1 cellular context compared by ENCODE assay signal in the genomic region with DNA sequence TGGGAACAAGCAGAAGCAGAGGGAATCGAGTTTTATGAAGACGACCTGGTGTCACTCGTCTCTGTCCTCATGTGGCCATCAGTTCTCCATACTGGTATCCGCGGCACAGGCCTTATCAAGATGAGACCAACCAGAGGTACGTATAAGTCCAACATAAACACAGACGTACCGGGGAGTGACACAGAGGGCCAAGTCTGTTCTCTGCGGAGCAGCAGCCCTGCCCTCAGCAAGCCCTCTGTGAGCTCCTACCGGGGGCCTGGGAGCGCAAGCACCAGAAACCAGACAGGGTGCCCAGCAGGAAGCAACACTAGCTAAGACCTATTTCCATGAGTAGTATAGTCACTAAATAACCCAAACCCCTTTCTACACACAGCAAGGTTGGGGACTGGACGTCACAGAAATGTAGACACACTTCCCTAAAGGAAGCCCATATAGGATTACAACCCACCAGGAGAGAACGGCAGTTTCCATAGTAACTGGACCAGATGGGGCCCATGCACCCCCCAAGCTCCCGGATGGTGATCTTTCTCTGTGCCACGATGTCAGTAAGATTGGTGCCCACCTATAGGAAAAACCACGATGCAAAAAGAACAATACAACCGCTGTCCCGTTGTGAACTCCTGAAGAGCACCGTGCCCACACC.
TF ChIP-seq lines count a peak whose summit lies in the region.

No MANE protein-coding gene starts in this region.

TF ChIP-seq in A549, 52 proteins besides CTCF, POLR2A, EP300 and RAD21 (continued from another document):
- TF ChIP-seq FOSL2 (IDR thresholded peaks at IDR 0.05) (no peak), FOSL2 (CRISPR knock-in tag; IDR thresholded peaks at IDR 0.05) (no peak), BCL3 (IDR thresholded peaks at IDR 0.05) (no peak), EHF (CRISPR knock-in tag; IDR thresholded peaks at IDR 0.05) (no peak), HOXB13 (CRISPR knock-in tag; IDR thresholded peaks at IDR 0.05; ENCODE audit: low read depth) (no peak), CHD2 (IDR thresholded peaks at IDR 0.05; ENCODE audit: low read length, partially characterized antibody) (no peak), FOSB (CRISPR knock-in tag; IDR thresholded peaks at IDR 0.05) (0 out of 2 replicates have a peak, but pooled peaks have one; percentile 5), GATA3 (IDR thresholded peaks at IDR 0.05; ENCODE audit: borderline replicate concordance) (no peak)
